9 cellular contexts compared by ENCODE assay signal in genomic region chr9:131500939-131501541, GRCh38. TPM values are rescaled to one million over a fixed set of nuclear protein-coding genes. Genes with fewer than 3 reads are reported as not detected.
DNase-seq lines count a peak whose midpoint lies in the region; ATAC-seq and TF ChIP-seq lines count a peak whose summit lies in the region.
"Had no signal": no experiment of that assay in that cellular context is flagged by ENCODE, and none has a peak within 500 bp of the region (broad histone marks: within the 10 kb centered on the region; RNA-seq: fewer than 3 reads in every experiment).

No MANE protein-coding gene starts in this region.

- no peak for TF ChIP-seq POLR2A in breast epithelium (IDR thresholded peaks at IDR 0.05)

- H3K4me1 ChIP-seq in breast epithelium, result peaks cover 0 to 9% of the 10 kb centered on the region in 2 donors

- peak overlapping the region; percentile 25 to 43 for H3K27ac ChIP-seq in breast epithelium

- H3K27me3 Mint-ChIP-seq in HFFc6 (ENCODE audit: insufficient read depth), result peaks cover 26% of the 10 kb centered on the region
- H3K27me3 Mint-ChIP-seq in T-helper 17 cell, result no peaks in the 10 kb centered on the region

- peaks cover 13% of the 10 kb centered on the region for H3K36me3 ChIP-seq in breast epithelium

- H3K4me3 ChIP-seq in breast epithelium, result no peak overlapping the region

- H3K9me3 Mint-ChIP-seq in HFFc6, result peaks cover 10% of the 10 kb centered on the region; the same call in 1 of the 2 replicates

- H3K36me3 Mint-ChIP-seq in HFFc6 (ENCODE audit: low read depth) (peaks cover 20% of the 10 kb centered on the region), T-helper 17 cell (ENCODE audit: low read depth) (peaks cover 5% of the 10 kb centered on the region)

- DNase-seq in HFFc6 (peak; percentile 81), T-helper 17 cell (peak in 2 of 3 donors; percentile 45 to 49), breast epithelium (ENCODE audit: low spot score in 2 of 2) (no peak), SKM-1 treated with dmso at 0.1 percent for 144 hours (lab: John Stamatoyannopoulos, UW; ENCODE audit: unreplicated experiment) (no peak), hippocampal formation (lab: John Stamatoyannopoulos, UW) (no peak)
- DNase-seq in stimulated activated CD4-positive, alpha-beta T cell treated with anti-CD3 and anti-CD28 coated beads, Interleukin-2, amount 100 ng/mL, for 24 hours, result peak; percentile 62 to 63

- ATAC-seq in T-helper 17 cell (peak; percentile 54), GM18861 (IDR thresholded peaks at IDR 0.05; ENCODE audit: unreplicated experiment) (no peak), HG03521 (IDR thresholded peaks at IDR 0.05; ENCODE audit: unreplicated experiment) (no peak)

- no peaks in the 10 kb centered on the region for H3K9me3 ChIP-seq in T-helper 17 cell (ENCODE audit: control insufficient read depth, low read length, poor library complexity, severe bottlenecking)
- H3K9me3 ChIP-seq in breast epithelium, result no peaks in the 10 kb centered on the region

- TF ChIP-seq CTCF in HFFc6 (IDR thresholded peaks at IDR 0.05) (no peak), breast epithelium (IDR thresholded peaks at IDR 0.05) (no peak)

- intact Hi-C loops in breast epithelium (cut with DNase I; ENCODE audit: low total_unique reads), result no loop called here

- H3K27ac Mint-ChIP-seq in HFFc6 (peak overlapping the region; percentile 67), T-helper 17 cell (peak overlapping the region; percentile 97)

- H3K4me3 Mint-ChIP-seq in HFFc6, result peak overlapping the region; percentile 80
- peak overlapping the region; percentile 96 for H3K4me3 Mint-ChIP-seq in T-helper 17 cell

- H3K27me3 ChIP-seq in breast epithelium, result no peaks in the 10 kb centered on the region

- H3K4me1 Mint-ChIP-seq in HFFc6 (ENCODE audit: low read depth) (peaks cover 32% of the 10 kb centered on the region), T-helper 17 cell (peaks cover 49% of the 10 kb centered on the region)

RNA-seq across cellular contexts. Expression of gene POMT1, which starts 1.7 kb away (rescaled TPM):
- total RNA-seq in HFFc6 (2021; fragmentation: NEBNext Ultra II Directional; extraction: Animal tissue kit (Norgen Biotek cat#: 25700)), result 10 to 100 TPM; 39.0 to 45.7 (median 40.2) TPM
- 10 to 100 TPM; 50.0 to 54.0 TPM for total RNA-seq in T-helper 17 cell
- 10 to 100 TPM; 26.5 to 45.7 (median 26.6) TPM for total RNA-seq in breast epithelium

RNA-seq across cellular contexts. Expression of gene UCK1, which starts 30.0 kb away (rescaled TPM):
- 10 to 100 TPM; 18.6 to 22.6 (median 20.8) TPM for total RNA-seq in HFFc6 (2021; fragmentation: NEBNext Ultra II Directional; extraction: Animal tissue kit (Norgen Biotek cat#: 25700))
- 10 to 100 TPM; 16.6 to 21.4 TPM for total RNA-seq in T-helper 17 cell
- total RNA-seq in breast epithelium, result 10 to 100 TPM; 33.4 to 61.0 (median 37.7) TPM

RNA-seq across cellular contexts. Expression of gene PRRT1B, which starts 44.3 kb away (rescaled TPM):
- not detected for total RNA-seq in HFFc6 (2021; fragmentation: NEBNext Ultra II Directional; extraction: Animal tissue kit (Norgen Biotek cat#: 25700))
- total RNA-seq in T-helper 17 cell, result not detected
- total RNA-seq in breast epithelium, result under 1 TPM in 1 of 3 donors, not detected in 2; 0.33 TPM
- total RNA-seq: NCI-H460 had no signal

Comparison
In these comparisons a context has a peak if more than half of its experiments do, and no peak if none do; other contexts are left out.
1. DNase-seq: peak in HFFc6 (single experiment), T-helper 17 cell (2 of 3) and stimulated activated CD4-positive, alpha-beta T cell treated with anti-CD3 and anti-CD28 coated beads, Interleukin-2, amount 100 ng/mL, for 24 hours (2 of 2); none in breast epithelium (0 of 2), SKM-1 treated with dmso at 0.1 percent for 144 hours (single experiment) and hippocampal formation (0 of 2).